Comparison of ENCODE assay signal across 1 cellular context in genomic region chr4:127309360-127310095, GRCh38.
TF ChIP-seq lines count a peak whose summit lies in the region.

No MANE protein-coding gene starts in this region.

TF ChIP-seq in WTC11, 78 proteins besides CTCF, POLR2A, EP300 and RAD21 (continued from another document):
- no peak for TF ChIP-seq TP53 (CRISPR knock-in tag; IDR thresholded peaks at IDR 0.05)
- no peak for TF ChIP-seq AFF4 (CRISPR knock-in tag; IDR thresholded peaks at IDR 0.05; ENCODE audit: borderline replicate concordance)
- TF ChIP-seq ZNF232 (CRISPR knock-in tag; IDR thresholded peaks at IDR 0.05): no peak
- no peak for TF ChIP-seq OVOL2 (CRISPR knock-in tag; IDR thresholded peaks at IDR 0.05; ENCODE audit: borderline replicate concordance)
- TF ChIP-seq IRF2 (CRISPR knock-in tag; IDR thresholded peaks at IDR 0.05; ENCODE audit: borderline replicate concordance, low read depth): no peak
